Comparison of ENCODE assay signal across 9 cellular contexts in genomic region chr6:169420912-169421543, GRCh38.
DNase-seq lines count a peak whose midpoint lies in the region; ATAC-seq and TF ChIP-seq lines count a peak whose summit lies in the region.
"Had no signal": no experiment of that assay in that cellular context is flagged by ENCODE, and none has a peak within 500 bp of the region (broad histone marks: within the 10 kb centered on the region; RNA-seq: fewer than 3 reads in every experiment).

No MANE protein-coding gene starts in this region.

- no peak overlapping the region for H3K4me3 ChIP-seq in GM23338
- no peak overlapping the region for H3K4me3 ChIP-seq in choroid plexus epithelial cell (ENCODE audit: low read depth, low read length)

- 0 out of 2 replicates have a peak, but pooled peaks cover 5% of the 10 kb centered on the region for H3K36me3 ChIP-seq in GM23338 (ENCODE audit: insufficient read depth)

- no peaks in the 10 kb centered on the region for H3K79me2 ChIP-seq in GM23338 (replicated peaks; ENCODE audit: insufficient read depth)

- TF ChIP-seq CTCF in GM23338 (conservative IDR thresholded peaks at IDR 0.05; ENCODE audit: low read depth in 2 of 2) (peak; percentile 37 to 56), choroid plexus epithelial cell (conservative IDR thresholded peaks at IDR 0.05; ENCODE audit: low read depth, low read length) (peak; percentile 74), osteocyte (IDR thresholded peaks at IDR 0.05) (peak; percentile 49)

- ATAC-seq in GM23338 (peak; percentile 89), HG03196 (IDR thresholded peaks at IDR 0.05; ENCODE audit: unreplicated experiment) (no peak)

- peaks cover 22% of the 10 kb centered on the region for H3K36me3 Mint-ChIP-seq in GM23338 (ENCODE audit: low read depth)
- H3K36me3 Mint-ChIP-seq in osteocyte (ENCODE audit: unreplicated experiment), result no peaks in the 10 kb centered on the region

- H3K4me3 Mint-ChIP-seq in GM23338, result no peak overlapping the region
- H3K4me3 Mint-ChIP-seq in osteocyte (ENCODE audit: unreplicated experiment), result no peak overlapping the region
- H3K4me3 Mint-ChIP-seq: activated CD4-positive, alpha-beta T cell treated with anti-CD3 and anti-CD28 coated beads, Interleukin-2, amount 10 ng/mL, durations not matched to agents 24 days and 14 days had no signal

- peak; percentile 57 for DNase-seq in GM23338 (ENCODE audit: low spot score)
- DNase-seq in LoVo (ENCODE audit: low spot score), result peak; percentile 12
- peak; percentile 69 for DNase-seq in choroid plexus epithelial cell (ENCODE audit: low read depth)
- no peak for DNase-seq in osteocyte (ENCODE audit: extremely low spot score, unreplicated experiment)
- DNase-seq in cerebellum (ENCODE audit: low spot score), result no peak
- no peak for DNase-seq in activated effector memory CD4-positive, alpha-beta T cell treated with Interleukin-2 at 50 U/mL for 16 hours
- DNase-seq: activated CD4-positive, alpha-beta T cell treated with anti-CD3 and anti-CD28 coated beads, Interleukin-2, amount 10 ng/mL, durations not matched to agents 24 days and 14 days; NCI-H1930 had no signal

- H3K4me2 ChIP-seq in GM23338, result no peak overlapping the region

- H2AFZ ChIP-seq in GM23338, result peak overlapping the region; percentile 59; the same call in 1 of the 2 replicates

- no peaks in the 10 kb centered on the region for H3K9me2 ChIP-seq in GM23338 (ENCODE audit: insufficient read depth)

- H3K4me1 Mint-ChIP-seq in GM23338 (peaks cover 4% of the 10 kb centered on the region; the same call in 2 of the 3 replicates), osteocyte (ENCODE audit: unreplicated experiment) (no peaks in the 10 kb centered on the region)
- H3K4me1 Mint-ChIP-seq: activated CD4-positive, alpha-beta T cell treated with anti-CD3 and anti-CD28 coated beads, Interleukin-2, amount 10 ng/mL, durations not matched to agents 24 days and 14 days had no signal

- H3F3A ChIP-seq in GM23338 (replicated peaks; ENCODE audit: low read depth), result no peaks in the 10 kb centered on the region

- no peaks in the 10 kb centered on the region for H4K20me1 ChIP-seq in GM23338 (replicated peaks; ENCODE audit: insufficient read depth)

- no peaks in the 10 kb centered on the region for H3K27me3 ChIP-seq in GM23338 (ENCODE audit: insufficient read depth)

- H3K27ac ChIP-seq in GM23338 (ENCODE audit: low read depth), result no peak overlapping the region

- H3K27ac Mint-ChIP-seq in GM23338 (no peak overlapping the region), osteocyte (ENCODE audit: unreplicated experiment) (no peak overlapping the region)
- H3K27ac Mint-ChIP-seq: activated CD4-positive, alpha-beta T cell treated with anti-CD3 and anti-CD28 coated beads, Interleukin-2, amount 10 ng/mL, durations not matched to agents 24 days and 14 days had no signal

- H3K27me3 Mint-ChIP-seq in GM23338 (ENCODE audit: insufficient read depth, low read depth, poor library complexity) (no peaks in the 10 kb centered on the region), osteocyte (ENCODE audit: unreplicated experiment) (no peaks in the 10 kb centered on the region)
- H3K27me3 Mint-ChIP-seq: activated CD4-positive, alpha-beta T cell treated with anti-CD3 and anti-CD28 coated beads, Interleukin-2, amount 10 ng/mL, durations not matched to agents 24 days and 14 days had no signal

- no peaks in the 10 kb centered on the region for H3K4me1 ChIP-seq in GM23338 (ENCODE audit: insufficient read depth)

- H3K9me3 Mint-ChIP-seq in GM23338 (peaks cover 28% of the 10 kb centered on the region), osteocyte (ENCODE audit: unreplicated experiment) (peaks cover 5% of the 10 kb centered on the region)
- H3K9me3 Mint-ChIP-seq: activated CD4-positive, alpha-beta T cell treated with anti-CD3 and anti-CD28 coated beads, Interleukin-2, amount 10 ng/mL, durations not matched to agents 24 days and 14 days had no signal

TF ChIP-seq in GM23338, 12 proteins besides CTCF, POLR2A, EP300 and RAD21 (continues in another document):
- no peak for TF ChIP-seq EZH2phosphoT487 (IDR thresholded peaks at IDR 0.05; ENCODE audit: unreplicated experiment)
- TF ChIP-seq REST (IDR thresholded peaks at IDR 0.05; ENCODE audit: unreplicated experiment), result no peak
- no peak for TF ChIP-seq POLR2AphosphoS5 (IDR thresholded peaks at IDR 0.05; ENCODE audit: low read depth)
- TF ChIP-seq STAT1 (IDR thresholded peaks at IDR 0.05; ENCODE audit: unreplicated experiment), result no peak
- TF ChIP-seq EZH2 (IDR thresholded peaks at IDR 0.05; ENCODE audit: low read depth, unreplicated experiment), result no peak
- no peak for TF ChIP-seq ZNF462 (CRISPR knock-in tag; IDR thresholded peaks at IDR 0.05)

Comparison
In these comparisons a context has a peak if more than half of its experiments do, and no peak if none do; other contexts are left out.
1. DNase-seq: peak in GM23338 (single experiment), LoVo (single experiment) and choroid plexus epithelial cell (single experiment); none in osteocyte (single experiment), cerebellum (single experiment) and activated effector memory CD4-positive, alpha-beta T cell treated with Interleukin-2 at 50 U/mL for 16 hours (single experiment).
2. Peak in every context shown above with its lines, with median percentiles within 50 percentile points of each other: CTCF ChIP-seq.